In the genomic region with DNA sequence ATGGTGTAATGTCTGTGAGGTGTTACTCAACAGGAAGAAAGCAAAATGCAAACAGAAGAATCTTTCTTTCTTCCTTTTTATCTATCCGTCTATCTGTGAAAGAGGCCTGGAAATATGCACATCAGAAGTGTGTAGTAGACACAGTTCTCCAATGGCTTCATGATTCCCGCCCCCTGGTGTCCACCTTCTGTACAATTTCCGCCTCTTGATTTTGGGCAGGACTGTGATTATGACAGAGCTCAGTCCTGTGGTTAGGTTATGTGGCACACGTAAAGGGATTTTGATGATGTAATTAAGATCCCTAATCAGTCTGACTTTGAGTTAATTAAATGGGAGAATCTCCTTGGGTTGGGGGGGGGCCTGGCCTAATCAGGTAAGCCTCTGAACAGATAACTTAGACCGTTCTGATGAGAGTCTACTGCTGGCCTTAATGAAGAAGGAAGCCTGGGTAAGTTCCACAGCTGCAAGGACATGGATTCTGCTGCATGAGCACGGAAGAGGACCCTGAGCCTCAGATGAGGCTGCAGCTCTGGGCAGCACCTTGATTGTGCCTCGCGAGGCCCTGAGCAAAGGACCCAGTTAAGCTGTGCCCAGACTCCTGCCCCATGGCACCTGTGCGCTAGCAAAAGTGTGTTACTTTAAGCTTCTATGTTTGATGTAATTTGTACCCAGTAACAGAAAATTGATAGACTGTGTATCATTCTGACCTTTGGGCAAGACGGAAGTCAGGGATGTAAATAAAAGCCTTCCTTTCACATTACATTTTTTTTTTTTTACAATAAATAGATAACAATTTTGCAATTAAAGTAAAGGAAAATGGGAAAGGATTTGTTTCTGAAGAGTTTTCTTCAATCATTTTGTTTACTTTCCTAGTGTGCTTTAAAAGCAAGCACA, we compare ENCODE assay signal across 9 cellular contexts. TPM values are rescaled to one million over a fixed set of nuclear protein-coding genes. Genes with fewer than 3 reads are reported as not detected.
DNase-seq lines count a peak whose midpoint lies in the region; ATAC-seq and TF ChIP-seq lines count a peak whose summit lies in the region.
"Had no signal": no experiment of that assay in that cellular context is flagged by ENCODE, and none has a peak within 500 bp of the region (broad histone marks: within the 10 kb centered on the region; RNA-seq: fewer than 3 reads in every experiment).

No MANE protein-coding gene starts in this region.

- no peak overlapping the region for H3K4me3 Mint-ChIP-seq in natural killer cell treated with Interleukin-12 subunit alpha and Interleukin-12 subunit beta and Interleukin-15 and Interleukin-18, amount 100 ng/mL, for 72 hours
- H3K4me3 Mint-ChIP-seq: activated T-helper 17 cell treated with anti-CD3 and anti-CD28 coated beads, Interleukin-2, amount 50 U/mL, for 72 hours had no signal

- peak; percentile 42; the same call in 1 of the 2 replicates for TF ChIP-seq CTCF in GM12875 (IDR thresholded peaks at IDR 0.05; ENCODE audit: borderline replicate concordance, insufficient read depth, low read depth, low read length)
- TF ChIP-seq CTCF in WERI-Rb-1 (IDR thresholded peaks at IDR 0.05; ENCODE audit: low read depth, low read length) = peak; percentile 58

- no peaks in the 10 kb centered on the region for H3K36me3 Mint-ChIP-seq in natural killer cell treated with Interleukin-12 subunit alpha and Interleukin-12 subunit beta and Interleukin-15 and Interleukin-18, amount 100 ng/mL, for 72 hours

- H3K27ac ChIP-seq in WERI-Rb-1 = no peak overlapping the region

- H3K27me3 Mint-ChIP-seq in natural killer cell treated with Interleukin-12 subunit alpha and Interleukin-12 subunit beta and Interleukin-15 and Interleukin-18, amount 100 ng/mL, for 72 hours = peaks cover 15 to 22% of the 10 kb centered on the region in 2 donors

- no peak overlapping the region for H3K27ac Mint-ChIP-seq in natural killer cell treated with Interleukin-12 subunit alpha and Interleukin-12 subunit beta and Interleukin-15 and Interleukin-18, amount 100 ng/mL, for 72 hours
- H3K27ac Mint-ChIP-seq: activated T-helper 17 cell treated with anti-CD3 and anti-CD28 coated beads, Interleukin-2, amount 50 U/mL, for 72 hours had no signal

- H3K4me1 Mint-ChIP-seq in natural killer cell treated with Interleukin-12 subunit alpha and Interleukin-12 subunit beta and Interleukin-15 and Interleukin-18, amount 100 ng/mL, for 72 hours (ENCODE audit: low read depth in 2 of 2) = no peaks in the 10 kb centered on the region
- H3K4me1 Mint-ChIP-seq: activated T-helper 17 cell treated with anti-CD3 and anti-CD28 coated beads, Interleukin-2, amount 50 U/mL, for 72 hours had no signal

- H3K4me3 ChIP-seq in GM12875 (ENCODE audit: low read depth, low read length) (no peak overlapping the region), WERI-Rb-1 (ENCODE audit: low read depth, low read length) (no peak overlapping the region)

- ATAC-seq in natural killer cell treated with Interleukin-12 subunit alpha and Interleukin-12 subunit beta and Interleukin-15 and Interleukin-18, amount 100 ng/mL, for 72 hours = no peak
- no peak for ATAC-seq in GM18858 (IDR thresholded peaks at IDR 0.05; ENCODE audit: unreplicated experiment)
- ATAC-seq in HG03280 (IDR thresholded peaks at IDR 0.05; ENCODE audit: unreplicated experiment) = no peak
- ATAC-seq: activated T-helper 17 cell treated with anti-CD3 and anti-CD28 coated beads, Interleukin-2, amount 50 U/mL, for 72 hours had no signal

- H3K9me3 ChIP-seq in WERI-Rb-1 (ENCODE audit: severe bottlenecking) = peaks cover 10% of the 10 kb centered on the region

- DNase-seq in LoVo (ENCODE audit: low spot score) (peak; percentile 15), WERI-Rb-1 (peak; percentile 76), NCI-H2171 (lab: John Stamatoyannopoulos, UW) (no peak), KG1 (lab: John Stamatoyannopoulos, UW) (no peak)
- peak; percentile 32 for DNase-seq in natural killer cell treated with Interleukin-12 subunit alpha and Interleukin-12 subunit beta and Interleukin-15 and Interleukin-18, amount 100 ng/mL, for 72 hours (ENCODE audit: low spot score)

- H3K9me3 Mint-ChIP-seq in natural killer cell treated with Interleukin-12 subunit alpha and Interleukin-12 subunit beta and Interleukin-15 and Interleukin-18, amount 100 ng/mL, for 72 hours = no peaks in the 10 kb centered on the region
- H3K9me3 Mint-ChIP-seq: activated T-helper 17 cell treated with anti-CD3 and anti-CD28 coated beads, Interleukin-2, amount 50 U/mL, for 72 hours had no signal

- no peaks in the 10 kb centered on the region for H3K27me3 ChIP-seq in WERI-Rb-1 (ENCODE audit: insufficient read depth, low read depth, severe bottlenecking)

- no peaks in the 10 kb centered on the region for H3K36me3 ChIP-seq in WERI-Rb-1

RNA-seq across cellular contexts. Expression of gene KCNF1, which starts 11.3 kb away (rescaled TPM):
- not detected for total RNA-seq in natural killer cell treated with Interleukin-12 subunit alpha and Interleukin-12 subunit beta and Interleukin-15 and Interleukin-18, amount 100 ng/mL, for 72 hours
- total RNA-seq: activated T-helper 17 cell treated with anti-CD3 and anti-CD28 coated beads, Interleukin-2, amount 50 U/mL, for 72 hours had no signal

Comparison
In these comparisons a context has a peak if more than half of its experiments do, and no peak if none do; other contexts are left out.
1. DNase-seq: peak in LoVo (single experiment), WERI-Rb-1 (single experiment) and natural killer cell treated with Interleukin-12 subunit alpha and Interleukin-12 subunit beta and Interleukin-15 and Interleukin-18, amount 100 ng/mL, for 72 hours (single experiment); none in NCI-H2171 (single experiment) and KG1 (single experiment).